In genomic region chr22:31637375-31637937, GRCh38 we compare ENCODE assay signal across 9 cellular contexts. TPM values are rescaled to one million over a fixed set of nuclear protein-coding genes. Genes with fewer than 3 reads are reported as not detected.
A peak's percentile ranks its signal among the peaks of the same experiment; 100 is the strongest.
DNase-seq lines count a peak whose midpoint lies in the region; ATAC-seq and TF ChIP-seq lines count a peak whose summit lies in the region.
"Had no signal": no experiment of that assay in that cellular context is flagged by ENCODE, and none has a peak within 500 bp of the region (broad histone marks: within the 10 kb centered on the region; RNA-seq: fewer than 3 reads in every experiment).

No MANE protein-coding gene starts in this region.

- H3K4me1 ChIP-seq in mesenchymal stem cell (ENCODE audit: control insufficient read depth, insufficient read depth, low read depth, low read length), result peaks cover 31% of the 10 kb centered on the region
- H3K4me1 ChIP-seq: SJSA1 had no signal

- no peak overlapping the region for H3K23ac ChIP-seq in mesenchymal stem cell (ENCODE audit: low read length in 2 of 2)

- in situ Hi-C loops in GM18951 (cut with MboI; ENCODE audit: low sequenced_read_pairs, unreplicated experiment), result no loop called here

- no peak overlapping the region for H4K91ac ChIP-seq in mesenchymal stem cell (ENCODE audit: low read length)

- H3K4me3 ChIP-seq in mesenchymal stem cell (ENCODE audit: insufficient read depth in 1 of 2, low read depth in 1 of 2, low read length in 2 of 2), result no peak overlapping the region
- H3K4me3 ChIP-seq: SJSA1 had no signal

- TF ChIP-seq POLR2A in GM18951 (IDR thresholded peaks at IDR 0.05; ENCODE audit: extremely low read depth, insufficient read depth, insufficient read length), result peak; percentile 53

- no peak for TF ChIP-seq CTCF in activated CD8-positive, alpha-beta T cell treated with anti-CD3 and anti-CD28 coated beads for 36 hours (IDR thresholded peaks at IDR 0.05)

- peaks cover 45% of the 10 kb centered on the region for H3K79me1 ChIP-seq in mesenchymal stem cell (replicated peaks; ENCODE audit: low read length, poor library complexity, severe bottlenecking)

- peak overlapping the region; percentile 20 to 24 for H3K4ac ChIP-seq in mesenchymal stem cell (ENCODE audit: low read depth in 1 of 2, low read length in 2 of 2)

- no peak overlapping the region for H2AFZ ChIP-seq in mesenchymal stem cell (ENCODE audit: low read depth, low read length)

- no peak overlapping the region for H2BK120ac ChIP-seq in mesenchymal stem cell (ENCODE audit: low read depth, low read length)

- no peaks in the 10 kb centered on the region for H3K9me3 ChIP-seq in mesenchymal stem cell (ENCODE audit: control insufficient read depth, low read length)
- H3K9me3 ChIP-seq: SJSA1 had no signal

- H3K14ac ChIP-seq in mesenchymal stem cell (ENCODE audit: low read length in 2 of 2), result no peak overlapping the region

- 88% methylated on average over 10 of the region's 10 CpGs for WGBS in mesenchymal stem cell

- ATAC-seq in HG03066 (IDR thresholded peaks at IDR 0.05; ENCODE audit: low read depth, unreplicated experiment), result peak; percentile 66
- no peak for ATAC-seq in activated CD8-positive, alpha-beta T cell treated with anti-CD3 and anti-CD28 coated beads for 36 hours

- POLR2A ChIA-PET in activated CD8-positive, alpha-beta T cell treated with anti-CD3 and anti-CD28 coated beads for 36 hours (lab: Charles Lee), result no interaction called here

- H3K27ac ChIP-seq in mesenchymal stem cell (ENCODE audit: low read length, poor library complexity, severe bottlenecking), result no peak overlapping the region
- H3K27ac ChIP-seq: SJSA1 had no signal

- no peaks in the 10 kb centered on the region for H3K27me3 Mint-ChIP-seq in activated CD8-positive, alpha-beta T cell treated with anti-CD3 and anti-CD28 coated beads for 36 hours

- H3K4me1 Mint-ChIP-seq in activated CD8-positive, alpha-beta T cell treated with anti-CD3 and anti-CD28 coated beads for 36 hours (ENCODE audit: low read depth), result peaks cover 46% of the 10 kb centered on the region

- no peaks in the 10 kb centered on the region for H3K9me3 Mint-ChIP-seq in activated CD8-positive, alpha-beta T cell treated with anti-CD3 and anti-CD28 coated beads for 36 hours

- H3K18ac ChIP-seq in mesenchymal stem cell (ENCODE audit: low read depth in 1 of 2, low read length in 2 of 2), result peak overlapping the region in 1 of 2 experiments; percentile 54

- no peaks in the 10 kb centered on the region for H3K27me3 ChIP-seq in mesenchymal stem cell (ENCODE audit: control insufficient read depth in 1 of 2, insufficient read depth in 1 of 2, low read length in 2 of 2)
- H3K27me3 ChIP-seq: SJSA1 had no signal

- peak overlapping the region; percentile 21 for H4K8ac ChIP-seq in mesenchymal stem cell (ENCODE audit: low read length)

- peaks cover 7 to 26% of the 10 kb centered on the region in 2 experiments for H3K36me3 ChIP-seq in mesenchymal stem cell (ENCODE audit: control insufficient read depth in 1 of 2, insufficient read depth in 2 of 2, low read depth in 1 of 2, low read length in 2 of 2)

- H3K36me3 Mint-ChIP-seq in activated CD8-positive, alpha-beta T cell treated with anti-CD3 and anti-CD28 coated beads for 36 hours (ENCODE audit: low read depth), result peaks cover 6% of the 10 kb centered on the region

- no peak overlapping the region for H3K4me3 Mint-ChIP-seq in activated CD8-positive, alpha-beta T cell treated with anti-CD3 and anti-CD28 coated beads for 36 hours

- no peak overlapping the region for H2AK5ac ChIP-seq in mesenchymal stem cell (ENCODE audit: low read length, severe bottlenecking)

- H3K27ac Mint-ChIP-seq in activated CD8-positive, alpha-beta T cell treated with anti-CD3 and anti-CD28 coated beads for 36 hours, result peak overlapping the region; percentile 88

- DNase-seq in activated CD8-positive, alpha-beta T cell treated with anti-CD3 and anti-CD28 coated beads for 36 hours, result no peak
- no peak for DNase-seq in mesenchymal stem cell
- DNase-seq in NCI-H1105 treated with DMSO at 0.1 percent for 48 hours (lab: John Stamatoyannopoulos, UW), result no peak
- no peak for DNase-seq in AG08395 (ENCODE audit: low spot score)
- DNase-seq in hippocampal formation (lab: John Stamatoyannopoulos, UW), result no peak
- DNase-seq in NCI-H748 (lab: John Stamatoyannopoulos, UW; ENCODE audit: unreplicated experiment), result no peak

- H2BK5ac ChIP-seq in mesenchymal stem cell (ENCODE audit: low read depth, low read length, poor library complexity, severe bottlenecking), result no peak overlapping the region

- H3K4me2 ChIP-seq in mesenchymal stem cell (ENCODE audit: low read length, poor library complexity, severe bottlenecking), result no peak overlapping the region

- intact Hi-C loops in activated CD8-positive, alpha-beta T cell treated with anti-CD3 and anti-CD28 coated beads for 36 hours (cut with micrococcal nuclease), result loop anchor here (10.0 kb wide), 1 partner anchor 83 kb away; no protein-coding TSS in a partner anchor

- H2BK12ac ChIP-seq in mesenchymal stem cell (ENCODE audit: low read length in 2 of 2), result peak overlapping the region in 1 of 2 experiments; percentile 9

- CTCF ChIA-PET in activated CD8-positive, alpha-beta T cell treated with anti-CD3 and anti-CD28 coated beads for 36 hours (lab: Charles Lee), result interaction anchor here (0.6 to 2.0 kb wide), 3 partner anchors 21 to 146 kb away, joined by 3 to 5 read pairs (median 4); no protein-coding TSS in a partner anchor

- H3K9ac ChIP-seq in mesenchymal stem cell (ENCODE audit: low read length), result peak overlapping the region; percentile 17

- H2BK15ac ChIP-seq in mesenchymal stem cell (ENCODE audit: low read depth, poor library complexity, severe bottlenecking), result peak overlapping the region; percentile 63

RNA-seq across cellular contexts. Expression of gene PISD, which starts 24.6 kb away (rescaled TPM):
- 10 to 100 TPM; 33.9 to 35.9 TPM for total RNA-seq in activated CD8-positive, alpha-beta T cell treated with anti-CD3 and anti-CD28 coated beads for 36 hours
- 31.5 TPM for polyA plus RNA-seq in mesenchymal stem cell (2013, experiment 1 of 2)
- 31.2 TPM for polyA plus RNA-seq in mesenchymal stem cell (2013, experiment 2 of 2)
